Comparison of ENCODE assay signal across 1 cellular context in genomic region chr3:107690522-107691138, GRCh38.
TF ChIP-seq lines count a peak whose summit lies in the region.

No MANE protein-coding gene starts in this region.

TF ChIP-seq in GM23338, 12 proteins besides CTCF, POLR2A, EP300 and RAD21 (continued from another document):
- TF ChIP-seq ZNF462 (CRISPR knock-in tag; IDR thresholded peaks at IDR 0.05) = no peak
TF ChIP-seq in GM23338: peak in this region for 0.
